Comparison of ENCODE assay signal across 18 cellular contexts in the genomic region with DNA sequence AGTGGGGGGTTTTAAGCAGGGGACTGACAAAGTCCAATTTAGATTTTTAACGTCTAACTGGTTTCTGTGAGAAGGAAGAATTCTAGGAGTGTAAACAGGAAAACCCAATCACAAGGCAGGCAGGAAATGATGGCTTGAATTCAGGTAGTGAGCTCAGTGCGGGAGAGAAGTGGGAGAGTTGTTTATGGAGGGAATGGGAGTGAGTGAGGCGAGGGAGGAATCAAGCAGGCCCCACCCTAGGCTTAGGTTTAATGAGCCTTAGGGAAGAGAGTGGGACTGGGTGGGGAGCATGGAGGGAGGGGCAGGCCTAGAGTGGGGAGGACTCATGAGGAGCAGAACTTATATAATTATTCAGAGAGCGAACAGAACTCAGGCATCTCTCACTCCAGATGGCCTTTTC. TPM values are rescaled to one million over a fixed set of nuclear protein-coding genes. Genes with fewer than 3 reads are reported as not detected.
DNase-seq lines count a peak whose midpoint lies in the region; ATAC-seq and TF ChIP-seq lines count a peak whose summit lies in the region.
"Had no signal": no experiment of that assay in that cellular context is flagged by ENCODE, and none has a peak within 500 bp of the region (broad histone marks: within the 10 kb centered on the region; RNA-seq: fewer than 3 reads in every experiment).

No MANE protein-coding gene starts in this region.

- no TSS peak for BruUV-seq in MCF 10A (replicated peaks; lab: Mats Ljungman, UMichigan)

- no peak for ATAC-seq in effector memory CD8-positive, alpha-beta T cell (replicated peaks)
- no peak for ATAC-seq in stimulated activated effector memory CD8-positive, alpha-beta T cell treated with anti-CD3 and anti-CD28 coated beads, Interleukin-12 subunit alpha, Interleukin-12 subunit beta, amount 100 ng/mL, for 72 hours
- ATAC-seq: PC-3 had no signal

- peak overlapping the region; percentile 1 for H3K27ac Mint-ChIP-seq in activated CD4-positive, alpha-beta T cell treated with anti-CD3 and anti-CD28 coated beads, Interleukin-2, amount 10 ng/mL, durations not matched to agents 24 days and 14 days
- peak overlapping the region; percentile 20 to 50 for H3K27ac Mint-ChIP-seq in effector memory CD8-positive, alpha-beta T cell
- H3K27ac Mint-ChIP-seq in stimulated activated effector memory CD8-positive, alpha-beta T cell treated with anti-CD3 and anti-CD28 coated beads, Interleukin-12 subunit alpha, Interleukin-12 subunit beta, amount 100 ng/mL, for 72 hours, result peak overlapping the region; percentile 74
- no peak overlapping the region for H3K27ac Mint-ChIP-seq in MCF 10A (ENCODE audit: low read depth, unreplicated experiment)
- H3K27ac Mint-ChIP-seq: memory B cell had no signal

- no peaks in the 10 kb centered on the region for H3K27me3 Mint-ChIP-seq in activated CD4-positive, alpha-beta T cell treated with anti-CD3 and anti-CD28 coated beads, Interleukin-2, amount 10 ng/mL, durations not matched to agents 24 days and 14 days
- H3K27me3 Mint-ChIP-seq in effector memory CD8-positive, alpha-beta T cell, result no peaks in the 10 kb centered on the region
- no peaks in the 10 kb centered on the region for H3K27me3 Mint-ChIP-seq in MCF 10A (ENCODE audit: insufficient read depth, unreplicated experiment)
- H3K27me3 Mint-ChIP-seq: memory B cell had no signal

- CTCF ChIA-PET in MCF 10A (lab: Yijun Ruan, JAX), result interaction anchor here (0.7 to 1.1 kb wide), 3 partner anchors 27 to 1668 kb away, joined by 3 read pairs; no protein-coding TSS in a partner anchor

- peaks cover 21% of the 10 kb centered on the region for H3K4me1 Mint-ChIP-seq in activated CD4-positive, alpha-beta T cell treated with anti-CD3 and anti-CD28 coated beads, Interleukin-2, amount 10 ng/mL, durations not matched to agents 24 days and 14 days
- peaks cover 0 to 15% of the 10 kb centered on the region in 2 donors for H3K4me1 Mint-ChIP-seq in effector memory CD8-positive, alpha-beta T cell (ENCODE audit: low read depth in 2 of 2)
- peaks cover 18% of the 10 kb centered on the region for H3K4me1 Mint-ChIP-seq in stimulated activated effector memory CD8-positive, alpha-beta T cell treated with anti-CD3 and anti-CD28 coated beads, Interleukin-12 subunit alpha, Interleukin-12 subunit beta, amount 100 ng/mL, for 72 hours
- H3K4me1 Mint-ChIP-seq in MCF 10A (ENCODE audit: insufficient read depth, unreplicated experiment), result peaks cover 12% of the 10 kb centered on the region
- H3K4me1 Mint-ChIP-seq: memory B cell had no signal

- DNase-seq in activated CD4-positive, alpha-beta T cell treated with anti-CD3 and anti-CD28 coated beads, Interleukin-2, amount 10 ng/mL, durations not matched to agents 24 days and 14 days, result no peak
- DNase-seq in activated CD4-positive, alpha-beta T cell treated with anti-CD3 and anti-CD28 coated beads, Interleukin-2, amount 50 U/mL, for 48 hours, result no peak
- DNase-seq in effector memory CD8-positive, alpha-beta T cell, result no peak
- DNase-seq in stimulated activated effector memory CD8-positive, alpha-beta T cell treated with anti-CD3 and anti-CD28 coated beads, Interleukin-12 subunit alpha, Interleukin-12 subunit beta, amount 100 ng/mL, for 72 hours (ENCODE audit: low spot score in 2 of 2), result no peak
- no peak for DNase-seq in MCF 10A (ENCODE audit: unreplicated experiment)
- DNase-seq in NCI-H1048 (lab: John Stamatoyannopoulos, UW), result no peak
- no peak for DNase-seq in NCI-H526 (lab: John Stamatoyannopoulos, UW)
- DNase-seq: activated naive CD4-positive, alpha-beta T cell treated with anti-CD3 and anti-CD28 coated beads, Interleukin-2, amount 50 U/mL, for 16 hours; EL; Karpas-422; NCI-H187; NCI-H2227 treated with DMSO at 0.1 percent for 48 hours; PC-3; stimulated activated CD4-positive, alpha-beta T cell treated with anti-CD3 and anti-CD28 coated beads, Interleukin-4, amount 100 ng/mL, for 1 hour; stimulated activated naive CD8-positive, alpha-beta T cell treated with anti-CD3 and anti-CD28 coated beads, Interleukin-15, Interleukin-2, amounts not matched to agents 100 U/mL and 50 U/mL, for 24 hours; tibial artery had no signal

- POLR2A ChIA-PET in MCF 10A (lab: Yijun Ruan, JAX), result no interaction called here

- H3K9me3 Mint-ChIP-seq in activated CD4-positive, alpha-beta T cell treated with anti-CD3 and anti-CD28 coated beads, Interleukin-2, amount 10 ng/mL, durations not matched to agents 24 days and 14 days, result no peaks in the 10 kb centered on the region
- no peaks in the 10 kb centered on the region for H3K9me3 Mint-ChIP-seq in effector memory CD8-positive, alpha-beta T cell
- no peaks in the 10 kb centered on the region for H3K9me3 Mint-ChIP-seq in stimulated activated effector memory CD8-positive, alpha-beta T cell treated with anti-CD3 and anti-CD28 coated beads, Interleukin-12 subunit alpha, Interleukin-12 subunit beta, amount 100 ng/mL, for 72 hours
- no peaks in the 10 kb centered on the region for H3K9me3 Mint-ChIP-seq in MCF 10A (ENCODE audit: unreplicated experiment)
- H3K9me3 Mint-ChIP-seq: memory B cell had no signal

- intact Hi-C loops in activated CD4-positive, alpha-beta T cell treated with anti-CD3 and anti-CD28 coated beads, Interleukin-2, amount 10 ng/mL, durations not matched to agents 24 days and 14 days (cut with micrococcal nuclease), result no loop called here
- intact Hi-C loops in MCF 10A (cut with micrococcal nuclease), result no loop called here

- no peaks in the 10 kb centered on the region for H3K36me3 Mint-ChIP-seq in activated CD4-positive, alpha-beta T cell treated with anti-CD3 and anti-CD28 coated beads, Interleukin-2, amount 10 ng/mL, durations not matched to agents 24 days and 14 days (ENCODE audit: low read depth)
- no peaks in the 10 kb centered on the region for H3K36me3 Mint-ChIP-seq in effector memory CD8-positive, alpha-beta T cell (ENCODE audit: insufficient read depth)
- no peaks in the 10 kb centered on the region for H3K36me3 Mint-ChIP-seq in stimulated activated effector memory CD8-positive, alpha-beta T cell treated with anti-CD3 and anti-CD28 coated beads, Interleukin-12 subunit alpha, Interleukin-12 subunit beta, amount 100 ng/mL, for 72 hours
- no peaks in the 10 kb centered on the region for H3K36me3 Mint-ChIP-seq in MCF 10A (ENCODE audit: insufficient read depth, unreplicated experiment)
- H3K36me3 Mint-ChIP-seq: memory B cell had no signal

- H3K4me3 Mint-ChIP-seq in activated CD4-positive, alpha-beta T cell treated with anti-CD3 and anti-CD28 coated beads, Interleukin-2, amount 10 ng/mL, durations not matched to agents 24 days and 14 days, result peak overlapping the region; percentile 7
- no peak overlapping the region for H3K4me3 Mint-ChIP-seq in effector memory CD8-positive, alpha-beta T cell
- no peak overlapping the region for H3K4me3 Mint-ChIP-seq in stimulated activated effector memory CD8-positive, alpha-beta T cell treated with anti-CD3 and anti-CD28 coated beads, Interleukin-12 subunit alpha, Interleukin-12 subunit beta, amount 100 ng/mL, for 72 hours
- no peak overlapping the region for H3K4me3 Mint-ChIP-seq in MCF 10A (ENCODE audit: unreplicated experiment)
- H3K4me3 Mint-ChIP-seq: memory B cell had no signal

- peak overlapping the region; percentile 48 for H3K27ac ChIP-seq in VCaP
- H3K27ac ChIP-seq: tibial artery had no signal

- TF ChIP-seq CTCF in VCaP (conservative IDR thresholded peaks at IDR 0.05) (no peak), MCF 10A (IDR thresholded peaks at IDR 0.05; ENCODE audit: unreplicated experiment) (no peak)

RNA-seq across cellular contexts. Expression of a gene that starts 17.9 kb away (rescaled TPM):
- total RNA-seq in activated CD4-positive, alpha-beta T cell treated with anti-CD3 and anti-CD28 coated beads, Interleukin-2, amount 10 ng/mL, durations not matched to agents 24 days and 14 days, result 0.68 and 0.80 TPM in 2 replicates
- total RNA-seq in MCF 10A (2022), result 0.28 and 0.54 TPM in 2 replicates
